In the genomic region with DNA sequence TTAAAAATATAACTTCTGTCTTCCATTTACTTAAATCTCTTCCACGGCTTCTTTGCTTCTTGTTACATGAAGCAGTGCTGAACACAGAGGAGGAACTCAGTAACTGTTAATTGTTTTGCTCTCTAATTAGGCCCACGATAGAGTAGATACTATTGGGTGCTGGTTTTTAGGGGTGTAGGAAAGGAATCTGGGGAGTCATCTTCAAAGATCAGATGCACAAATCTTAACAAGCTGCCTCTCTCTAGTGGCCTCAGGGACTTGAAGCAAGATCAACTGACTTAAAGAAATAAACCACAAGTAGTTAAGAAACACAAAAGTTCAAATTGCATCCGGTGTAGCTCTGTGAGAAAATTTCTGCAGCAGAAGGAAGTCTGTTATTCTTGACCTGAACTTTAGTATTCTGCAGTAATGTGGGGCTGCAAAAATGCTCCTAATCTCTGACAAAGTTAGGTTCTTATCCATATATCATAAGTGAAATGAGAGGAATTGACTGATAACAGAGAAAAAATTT, we compare ENCODE assay signal across 8 cellular contexts. TPM values are rescaled to one million over a fixed set of nuclear protein-coding genes. Genes with fewer than 3 reads are reported as not detected.
DNase-seq lines count a peak whose midpoint lies in the region; ATAC-seq and TF ChIP-seq lines count a peak whose summit lies in the region.

No MANE protein-coding gene starts in this region.

- TF ChIP-seq CTCF in osteocyte (IDR thresholded peaks at IDR 0.05), result no peak

- intact Hi-C loops in head of caudate nucleus (cut with DNase I), result no loop called here

- H3K4me1 Mint-ChIP-seq in osteocyte (ENCODE audit: unreplicated experiment), result peaks cover 51% of the 10 kb centered on the region

- H3K36me3 Mint-ChIP-seq in activated naive CD4-positive, alpha-beta T cell treated with anti-CD3 and anti-CD28 coated beads, Interleukin-2, amount 50 U/mL, for 72 hours, result peaks cover 18 to 35% of the 10 kb centered on the region in 2 donors
- no peaks in the 10 kb centered on the region for H3K36me3 Mint-ChIP-seq in osteocyte (ENCODE audit: unreplicated experiment)

- peak; percentile 84 for ATAC-seq in HG03442 (IDR thresholded peaks at IDR 0.05; ENCODE audit: unreplicated experiment)
- ATAC-seq in activated naive CD4-positive, alpha-beta T cell treated with anti-CD3 and anti-CD28 coated beads, Interleukin-2, amount 50 U/mL, for 72 hours, result peak; percentile 73

- no peaks in the 10 kb centered on the region for H3K27me3 Mint-ChIP-seq in osteocyte (ENCODE audit: unreplicated experiment)

- peak overlapping the region; percentile 16 for H3K4me3 Mint-ChIP-seq in osteocyte (ENCODE audit: unreplicated experiment)

- peak overlapping the region; percentile 26 to 87 for H3K27ac Mint-ChIP-seq in activated naive CD4-positive, alpha-beta T cell treated with anti-CD3 and anti-CD28 coated beads, Interleukin-2, amount 50 U/mL, for 72 hours
- H3K27ac Mint-ChIP-seq in osteocyte (ENCODE audit: unreplicated experiment), result peak overlapping the region; percentile 86

- peaks cover 5 to 31% of the 10 kb centered on the region in 2 donors for H3K9me3 Mint-ChIP-seq in activated naive CD4-positive, alpha-beta T cell treated with anti-CD3 and anti-CD28 coated beads, Interleukin-2, amount 50 U/mL, for 72 hours
- peaks cover 17% of the 10 kb centered on the region for H3K9me3 Mint-ChIP-seq in osteocyte (ENCODE audit: unreplicated experiment)

- peak; percentile 6 for DNase-seq in stimulated activated CD8-positive, alpha-beta memory T cell treated with anti-CD3 and anti-CD28 coated beads, Interleukin-12 subunit alpha, Interleukin-12 subunit beta, amount 100 ng/mL, for 1 hour (ENCODE audit: low read depth)
- DNase-seq in stimulated activated CD8-positive, alpha-beta memory T cell treated with anti-CD3 and anti-CD28 coated beads, Interleukin-4, amount 100 ng/mL, for 48 hours, result no peak
- DNase-seq in activated naive CD4-positive, alpha-beta T cell treated with anti-CD3 and anti-CD28 coated beads, Interleukin-2, amount 50 U/mL, for 72 hours (ENCODE audit: low spot score in 2 of 2), result no peak
- DNase-seq in osteocyte (ENCODE audit: extremely low spot score, unreplicated experiment) (no peak), ureter (ENCODE audit: low spot score) (no peak), head of caudate nucleus (no peak)
- DNase-seq in stimulated activated CD4-positive, alpha-beta T cell treated with anti-CD3 and anti-CD28 coated beads, Interleukin-4, amount 100 ng/mL, for 24 hours, result no peak

RNA-seq across cellular contexts. Expression of gene CHST2, which starts 51.6 kb away (rescaled TPM):
- total RNA-seq in activated naive CD4-positive, alpha-beta T cell treated with anti-CD3 and anti-CD28 coated beads, Interleukin-2, amount 50 U/mL, for 72 hours, result 1 to 10 TPM; 1.9 to 8.0 TPM
- total RNA-seq in osteocyte (41.6 and 44.5 TPM in 2 replicates), ureter (8.1 TPM)
